5 cellular contexts compared by ENCODE assay signal in genomic region chr1:49294539-49294938, GRCh38.
"Had no signal": no experiment of that assay in that cellular context is flagged by ENCODE, and none has a peak within 500 bp of the region (broad histone marks: within the 10 kb centered on the region; RNA-seq: fewer than 3 reads in every experiment).

No MANE protein-coding gene starts in this region.

- DNase-seq: GM23248, GOT3, H7, HFFc6 had no signal

- H3K4me1 Mint-ChIP-seq: IgD-negative memory B cell had no signal

- H3K27ac Mint-ChIP-seq: HFFc6, IgD-negative memory B cell had no signal

- H3K27me3 Mint-ChIP-seq: IgD-negative memory B cell had no signal

- H3K4me3 Mint-ChIP-seq: HFFc6, IgD-negative memory B cell had no signal
